1 cellular context compared by ENCODE assay signal in genomic region chr11:8766043-8766992, GRCh38.
TF ChIP-seq lines count a peak whose summit lies in the region.

No MANE protein-coding gene starts in this region.

TF ChIP-seq in K562, 482 proteins besides CTCF, POLR2A, EP300 and RAD21:
- TF ChIP-seq DLX4 (CRISPR knock-in tag; IDR thresholded peaks at IDR 0.05), result no peak
- TF ChIP-seq NUFIP1 (IDR thresholded peaks at IDR 0.05; ENCODE audit: partially characterized antibody), result no peak
- TF ChIP-seq PTTG1 (tag; IDR thresholded peaks at IDR 0.05; ENCODE audit: low read depth), result no peak
- TF ChIP-seq E2F4 (CRISPR knock-in tag; IDR thresholded peaks at IDR 0.05; ENCODE audit: low read depth), result no peak
- TF ChIP-seq ASH1L (IDR thresholded peaks at IDR 0.05; ENCODE audit: borderline replicate concordance, low read depth, partially characterized antibody), result no peak
- TF ChIP-seq NR4A1 (CRISPR knock-in tag; IDR thresholded peaks at IDR 0.05), result no peak
- no peak for TF ChIP-seq NR4A1 (tag; IDR thresholded peaks at IDR 0.05)
- TF ChIP-seq CHCHD3 (CRISPR knock-in tag; IDR thresholded peaks at IDR 0.05), result no peak
- no peak for TF ChIP-seq GTF2B (IDR thresholded peaks at IDR 0.05; ENCODE audit: extremely low read depth, insufficient read length)
- TF ChIP-seq ZNF280B (CRISPR knock-in tag; IDR thresholded peaks at IDR 0.05), result no peak
- TF ChIP-seq MXD1 (CRISPR knock-in tag; IDR thresholded peaks at IDR 0.05; ENCODE audit: borderline replicate concordance, poor library complexity, severe bottlenecking), result no peak
- no peak for TF ChIP-seq ATF1 (CRISPR knock-in tag; IDR thresholded peaks at IDR 0.05)
- peak; percentile 74 for TF ChIP-seq ATF1 (tag; IDR thresholded peaks at IDR 0.05)
- TF ChIP-seq TEAD1 (CRISPR knock-in tag; IDR thresholded peaks at IDR 0.05), result no peak
- TF ChIP-seq ATF4 (CRISPR knock-in tag; IDR thresholded peaks at IDR 0.05), result no peak
- no peak for TF ChIP-seq EGR1 (conservative IDR thresholded peaks at IDR 0.05)
- TF ChIP-seq ZNF444 (CRISPR knock-in tag; IDR thresholded peaks at IDR 0.05), result no peak
- no peak for TF ChIP-seq TCF7 (IDR thresholded peaks at IDR 0.05; ENCODE audit: borderline replicate concordance)
- TF ChIP-seq ZNF398 (CRISPR knock-in tag; IDR thresholded peaks at IDR 0.05), result no peak
- no peak for TF ChIP-seq PHTF2 (CRISPR knock-in tag; IDR thresholded peaks at IDR 0.05)
- no peak for TF ChIP-seq CBX2 (IDR thresholded peaks at IDR 0.05; ENCODE audit: insufficient read depth, low read length, poor library complexity, severe bottlenecking)
- 0 out of 2 replicates have a peak, but pooled peaks have one; percentile 54 for TF ChIP-seq CREM (IDR thresholded peaks at IDR 0.05; ENCODE audit: low read depth)
- no peak for TF ChIP-seq PHF8 (IDR thresholded peaks at IDR 0.05; ENCODE audit: borderline replicate concordance, low read length)
- TF ChIP-seq ARID2 (IDR thresholded peaks at IDR 0.05), result no peak
- TF ChIP-seq CREB1 (IDR thresholded peaks at IDR 0.05), result peak; percentile 77
- TF ChIP-seq CREB1 (CRISPR knock-in tag; IDR thresholded peaks at IDR 0.05), result peak; percentile 77
